Comparison of ENCODE assay signal across 1 cellular context in the genomic region with DNA sequence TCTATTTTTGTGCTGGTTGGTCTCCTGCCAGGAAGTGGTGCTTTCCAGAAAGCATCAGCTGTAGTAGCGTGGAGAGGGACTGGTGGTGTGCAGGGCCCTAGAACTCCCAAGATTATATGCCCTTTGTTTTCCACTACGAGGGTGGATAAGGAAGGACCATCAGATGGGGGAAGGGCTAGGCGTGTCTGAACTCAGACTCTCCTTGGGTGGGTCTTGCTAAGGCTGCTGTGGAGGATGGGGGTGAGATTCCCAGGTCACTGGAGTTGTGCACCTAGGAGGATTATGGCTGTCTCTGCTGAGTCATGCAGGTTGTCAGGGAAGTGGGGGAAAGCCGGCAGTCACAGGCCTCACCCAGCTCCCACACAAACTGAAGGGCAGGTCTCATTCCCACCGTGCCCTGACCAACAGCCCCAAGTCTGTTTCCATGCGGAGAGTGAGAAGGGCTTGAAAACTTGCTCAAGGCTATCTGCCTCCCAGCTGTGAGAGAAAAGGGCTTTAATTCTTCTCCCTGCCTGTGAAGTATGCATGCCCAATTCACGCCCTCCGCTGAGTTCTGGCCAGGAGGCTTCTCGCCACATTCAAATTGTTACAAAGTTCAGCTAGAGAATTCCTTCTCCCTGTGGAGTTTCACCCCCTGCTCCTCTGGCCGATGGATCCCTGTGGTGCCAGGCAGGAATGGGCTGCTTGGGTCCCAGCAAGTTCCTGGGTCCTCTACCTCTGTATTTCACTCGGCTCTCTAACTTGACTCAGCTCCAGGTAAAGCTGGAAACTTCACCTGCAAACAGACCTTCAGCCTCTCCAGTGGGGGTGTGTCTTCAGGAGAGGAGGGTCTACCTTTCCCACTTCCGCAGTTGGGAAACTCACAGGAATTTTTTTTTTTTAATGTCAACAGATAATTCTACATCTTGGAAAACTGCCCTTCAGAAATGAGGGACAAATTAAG.
TF ChIP-seq lines count a peak whose summit lies in the region.

No MANE protein-coding gene starts in this region.

TF ChIP-seq in GM23338, 12 proteins besides CTCF, POLR2A, EP300 and RAD21 (continued from another document):
- TF ChIP-seq, protein P1, sequence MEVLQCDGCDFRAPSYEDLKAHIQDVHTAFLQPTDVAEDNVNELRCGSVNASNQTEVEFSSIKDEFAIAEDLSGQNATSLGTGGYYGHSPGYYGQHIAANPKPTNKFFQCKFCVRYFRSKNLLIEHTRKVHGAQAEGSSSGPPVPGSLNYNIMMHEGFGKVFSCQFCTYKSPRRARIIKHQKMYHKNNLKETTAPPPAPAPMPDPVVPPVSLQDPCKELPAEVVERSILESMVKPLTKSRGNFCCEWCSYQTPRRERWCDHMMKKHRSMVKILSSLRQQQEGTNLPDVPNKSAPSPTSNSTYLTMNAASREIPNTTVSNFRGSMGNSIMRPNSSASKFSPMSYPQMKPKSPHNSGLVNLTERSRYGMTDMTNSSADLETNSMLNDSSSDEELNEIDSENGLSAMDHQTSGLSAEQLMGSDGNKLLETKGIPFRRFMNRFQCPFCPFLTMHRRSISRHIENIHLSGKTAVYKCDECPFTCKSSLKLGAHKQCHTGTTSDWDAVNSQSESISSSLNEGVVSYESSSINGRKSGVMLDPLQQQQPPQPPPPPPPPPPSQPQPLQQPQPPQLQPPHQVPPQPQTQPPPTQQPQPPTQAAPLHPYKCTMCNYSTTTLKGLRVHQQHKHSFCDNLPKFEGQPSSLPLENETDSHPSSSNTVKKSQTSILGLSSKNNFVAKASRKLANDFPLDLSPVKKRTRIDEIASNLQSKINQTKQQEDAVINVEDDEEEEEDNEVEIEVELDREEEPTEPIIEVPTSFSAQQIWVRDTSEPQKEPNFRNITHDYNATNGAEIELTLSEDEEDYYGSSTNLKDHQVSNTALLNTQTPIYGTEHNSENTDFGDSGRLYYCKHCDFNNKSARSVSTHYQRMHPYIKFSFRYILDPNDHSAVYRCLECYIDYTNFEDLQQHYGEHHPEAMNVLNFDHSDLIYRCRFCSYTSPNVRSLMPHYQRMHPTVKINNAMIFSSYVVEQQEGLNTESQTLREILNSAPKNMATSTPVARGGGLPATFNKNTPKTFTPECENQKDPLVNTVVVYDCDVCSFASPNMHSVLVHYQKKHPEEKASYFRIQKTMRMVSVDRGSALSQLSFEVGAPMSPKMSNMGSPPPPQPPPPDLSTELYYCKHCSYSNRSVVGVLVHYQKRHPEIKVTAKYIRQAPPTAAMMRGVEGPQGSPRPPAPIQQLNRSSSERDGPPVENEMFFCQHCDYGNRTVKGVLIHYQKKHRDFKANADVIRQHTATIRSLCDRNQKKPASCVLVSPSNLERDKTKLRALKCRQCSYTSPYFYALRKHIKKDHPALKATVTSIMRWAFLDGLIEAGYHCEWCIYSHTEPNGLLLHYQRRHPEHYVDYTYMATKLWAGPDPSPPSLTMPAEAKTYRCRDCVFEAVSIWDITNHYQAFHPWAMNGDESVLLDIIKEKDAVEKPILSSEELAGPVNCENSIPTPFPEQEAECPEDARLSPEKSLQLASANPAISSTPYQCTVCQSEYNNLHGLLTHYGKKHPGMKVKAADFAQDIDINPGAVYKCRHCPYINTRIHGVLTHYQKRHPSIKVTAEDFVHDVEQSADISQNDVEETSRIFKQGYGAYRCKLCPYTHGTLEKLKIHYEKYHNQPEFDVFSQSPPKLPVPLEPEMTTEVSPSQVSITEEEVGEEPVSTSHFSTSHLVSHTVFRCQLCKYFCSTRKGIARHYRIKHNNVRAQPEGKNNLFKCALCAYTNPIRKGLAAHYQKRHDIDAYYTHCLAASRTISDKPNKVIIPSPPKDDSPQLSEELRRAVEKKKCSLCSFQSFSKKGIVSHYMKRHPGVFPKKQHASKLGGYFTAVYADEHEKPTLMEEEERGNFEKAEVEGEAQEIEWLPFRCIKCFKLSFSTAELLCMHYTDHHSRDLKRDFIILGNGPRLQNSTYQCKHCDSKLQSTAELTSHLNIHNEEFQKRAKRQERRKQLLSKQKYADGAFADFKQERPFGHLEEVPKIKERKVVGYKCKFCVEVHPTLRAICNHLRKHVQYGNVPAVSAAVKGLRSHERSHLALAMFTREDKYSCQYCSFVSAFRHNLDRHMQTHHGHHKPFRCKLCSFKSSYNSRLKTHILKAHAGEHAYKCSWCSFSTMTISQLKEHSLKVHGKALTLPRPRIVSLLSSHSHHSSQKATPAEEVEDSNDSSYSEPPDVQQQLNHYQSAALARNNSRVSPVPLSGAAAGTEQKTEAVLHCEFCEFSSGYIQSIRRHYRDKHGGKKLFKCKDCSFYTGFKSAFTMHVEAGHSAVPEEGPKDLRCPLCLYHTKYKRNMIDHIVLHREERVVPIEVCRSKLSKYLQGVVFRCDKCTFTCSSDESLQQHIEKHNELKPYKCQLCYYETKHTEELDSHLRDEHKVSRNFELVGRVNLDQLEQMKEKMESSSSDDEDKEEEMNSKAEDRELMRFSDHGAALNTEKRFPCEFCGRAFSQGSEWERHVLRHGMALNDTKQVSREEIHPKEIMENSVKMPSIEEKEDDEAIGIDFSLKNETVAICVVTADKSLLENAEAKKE (CRISPR knock-in tag; IDR thresholded peaks at IDR 0.05) = no peak
- TF ChIP-seq POLR2AphosphoS5 (IDR thresholded peaks at IDR 0.05; ENCODE audit: low read depth) = no peak
- no peak for TF ChIP-seq JUNB (IDR thresholded peaks at IDR 0.05; ENCODE audit: unreplicated experiment)
- TF ChIP-seq ETS1 (IDR thresholded peaks at IDR 0.05) = no peak
- TF ChIP-seq EZH2 (IDR thresholded peaks at IDR 0.05; ENCODE audit: low read depth, unreplicated experiment) = no peak
- TF ChIP-seq REST (IDR thresholded peaks at IDR 0.05; ENCODE audit: unreplicated experiment) = no peak
- no peak for TF ChIP-seq STAT1 (IDR thresholded peaks at IDR 0.05; ENCODE audit: unreplicated experiment)
- no peak for TF ChIP-seq EZH2phosphoT487 (IDR thresholded peaks at IDR 0.05; ENCODE audit: unreplicated experiment)
- no peak for TF ChIP-seq ZNF331 (CRISPR knock-in tag; IDR thresholded peaks at IDR 0.05; ENCODE audit: low read depth)
- TF ChIP-seq ZNF114 (CRISPR knock-in tag; IDR thresholded peaks at IDR 0.05) = no peak
- no peak for TF ChIP-seq NANOG (IDR thresholded peaks at IDR 0.05; ENCODE audit: borderline replicate concordance)
